ENCODE assay signal across 15 cellular contexts in genomic region chr3:150251654-150252053, GRCh38.
A peak's percentile ranks its signal among the peaks of the same experiment; 100 is the strongest.
DNase-seq lines count a peak whose midpoint lies in the region; ATAC-seq, FAIRE-seq and TF ChIP-seq lines count a peak whose summit lies in the region.
"Had no signal": no experiment of that assay in that cellular context is flagged by ENCODE, and none has a peak within 500 bp of the region (broad histone marks: within the 10 kb centered on the region; RNA-seq: fewer than 3 reads in every experiment).

No MANE protein-coding gene starts in this region.

- in situ Hi-C loops in HepG2 (cut with HindIII; ENCODE audit: extremely low pct_ligation_motif_present, low pct_unique_long_range_greater_than_20kb), result no loop called here

- H3K4me1 ChIP-seq in liver (ENCODE audit: control insufficient read depth in 4 of 4, insufficient read depth in 4 of 4, low read length in 3 of 4) (peaks cover 11 to 53% (median 33%) of the 10 kb centered on the region in 4 donors), HepG2 (ENCODE audit: insufficient read depth, low read length) (peaks cover 30% of the 10 kb centered on the region), testis (peaks cover 9% of the 10 kb centered on the region)

- H3K9ac ChIP-seq in liver (ENCODE audit: low read depth in 1 of 2, low read length in 2 of 2) (peak overlapping the region in 1 of 2 donors; percentile 97), HepG2 (ENCODE audit: insufficient read depth, low read depth, low read length) (no peak overlapping the region)

- H3K27ac ChIP-seq in liver (ENCODE audit: low read depth in 1 of 2, low read length in 2 of 2), result peak overlapping the region; percentile 93 to 96
- H3K27ac ChIP-seq in HepG2 (ENCODE audit: extremely low read length, insufficient read depth, low read length), result no peak overlapping the region
- no peak overlapping the region for H3K27ac ChIP-seq in testis
- H3K27ac ChIP-seq: A549 had no signal

- no peak for ATAC-seq in HepG2
- ATAC-seq: activated CD4-positive, alpha-beta T cell treated with anti-CD3 and anti-CD28 coated beads for 36 hours; T-cell had no signal

- no peak for FAIRE-seq in HepG2 (lab: Jason Lieb, UNC)
- FAIRE-seq: A549 had no signal

- no peaks in the 10 kb centered on the region for H3K36me3 ChIP-seq in liver (ENCODE audit: control insufficient read depth in 4 of 4, insufficient read depth in 3 of 4, low read depth in 1 of 4, low read length in 3 of 4)
- no peaks in the 10 kb centered on the region for H3K36me3 ChIP-seq in HepG2 (replicated peaks in 1 of 2; ENCODE audit: control insufficient read depth in 1 of 2, insufficient read depth in 2 of 2, low read length in 2 of 2)
- H3K36me3 ChIP-seq in testis (ENCODE audit: low read depth, missing control alignments), result no peaks in the 10 kb centered on the region

- H3K27me3 ChIP-seq in liver (ENCODE audit: control insufficient read depth in 4 of 4, insufficient read depth in 4 of 4, low read length in 3 of 4) (no peaks in the 10 kb centered on the region), HepG2 (ENCODE audit: control insufficient read depth in 1 of 2, insufficient read depth in 2 of 2, low read length in 2 of 2) (peaks cover 0 to 2% of the 10 kb centered on the region in 2 experiments; a peak in 2 of 5 replicates), testis (no peaks in the 10 kb centered on the region)

- CTCF ChIA-PET in HepG2 (lab: Yijun Ruan, JAX; ENCODE audit: low intra/inter-chr PET ratio, low total read pairs), result no interaction called here

- DNase-seq in HepG2 (ENCODE audit: low spot score), result no peak
- no peak for DNase-seq in endothelial cell (ENCODE audit: low spot score)
- DNase-seq in NK-92 (lab: John Stamatoyannopoulos, UW; ENCODE audit: unreplicated experiment), result no peak
- DNase-seq in DMS153 (lab: John Stamatoyannopoulos, UW), result no peak
- no peak for DNase-seq in activated CD4-positive, alpha-beta T cell treated with anti-CD3 and anti-CD28 coated beads for 1 hour
- DNase-seq in testis, result no peak
- DNase-seq: activated CD4-positive, alpha-beta T cell treated with anti-CD3 and anti-CD28 coated beads for 36 hours; anterior cingulate cortex; NK-92 treated with Interleukin-12 subunit alpha and Interleukin-12 subunit beta, amount 100 ng/mL, for 24 hours; T-cell had no signal

- no peaks in the 10 kb centered on the region for H3K79me2 ChIP-seq in HepG2 (ENCODE audit: insufficient read depth, low read length)

- H3K4me3 Mint-ChIP-seq in endothelial cell (ENCODE audit: unreplicated experiment) (no peak overlapping the region), nephron (no peak overlapping the region)
- H3K4me3 Mint-ChIP-seq: activated CD4-positive, alpha-beta T cell treated with anti-CD3 and anti-CD28 coated beads for 36 hours; activated T-helper 1 cell treated with anti-CD3 and anti-CD28 coated beads, Interleukin-12 subunit alpha, Interleukin-12 subunit beta, Interleukin-2, Interleukin-4 antibody, amounts not matched to agents 30 ng/mL and 10 ng/mL and 1 ng/mL, durations not matched to agents 14 hours and 24 hours and 36 hours; T-cell; type B pancreatic cell had no signal

- no peak overlapping the region for H2AFZ ChIP-seq in HepG2 (ENCODE audit: low read length)

- no peak for TF ChIP-seq POLR2A in HepG2 (IDR thresholded peaks at IDR 0.05; ENCODE audit: insufficient read depth in 1 of 2, low read depth in 2 of 2, low read length in 2 of 2)
- TF ChIP-seq POLR2A in testis (IDR thresholded peaks at IDR 0.05), result no peak

- POLR2A ChIA-PET in HepG2 (lab: Yijun Ruan, JAX), result no interaction called here

- peaks cover 1% of the 10 kb centered on the region for H3K27me3 Mint-ChIP-seq in endothelial cell (ENCODE audit: unreplicated experiment)
- no peaks in the 10 kb centered on the region for H3K27me3 Mint-ChIP-seq in nephron (ENCODE audit: low read depth)
- H3K27me3 Mint-ChIP-seq: type B pancreatic cell had no signal

- TF ChIP-seq CTCF in liver (IDR thresholded peaks at IDR 0.05; ENCODE audit: low read depth, low read length, missing input control), result no peak
- no peak for TF ChIP-seq CTCF in HepG2 (CRISPR knock-in tag; IDR thresholded peaks at IDR 0.05)
- no peak for TF ChIP-seq CTCF in endothelial cell (IDR thresholded peaks at IDR 0.05; ENCODE audit: unreplicated experiment)
- no peak for TF ChIP-seq CTCF in nephron (IDR thresholded peaks at IDR 0.05; ENCODE audit: unreplicated experiment in 3 of 3)
- no peak for TF ChIP-seq CTCF in testis (IDR thresholded peaks at IDR 0.05)

- no peaks in the 10 kb centered on the region for H4K20me1 ChIP-seq in HepG2 (ENCODE audit: insufficient read depth, low read length)

- TF ChIP-seq RAD21 in liver (IDR thresholded peaks at IDR 0.05), result no peak
- no peak for TF ChIP-seq RAD21 in HepG2 (CRISPR knock-in tag; IDR thresholded peaks at IDR 0.05)

- WGBS in liver, result 37% methylated on average over 2 of the region's 2 CpGs
- 3% methylated on average over 2 of the region's 2 CpGs for WGBS in HepG2 (ENCODE audit: low lambda C conversion rate)
- 83 to 85% methylated on average over 2 of the region's 2 CpGs for WGBS in testis, 2 donors

- intact Hi-C loops in HepG2 (cut with micrococcal nuclease; ENCODE audit: unreplicated experiment) (no loop called here), testis (cut with DNase I; ENCODE audit: low total_unique reads) (no loop called here)

- peaks cover 17% of the 10 kb centered on the region for H3K4me1 Mint-ChIP-seq in endothelial cell (ENCODE audit: unreplicated experiment)
- peaks cover 77% of the 10 kb centered on the region for H3K4me1 Mint-ChIP-seq in nephron
- H3K4me1 Mint-ChIP-seq: activated CD4-positive, alpha-beta T cell treated with anti-CD3 and anti-CD28 coated beads for 36 hours; T-cell had no signal

- H3K4me3 ChIP-seq in liver (ENCODE audit: low read depth in 1 of 3, low read length in 3 of 3) (peak overlapping the region in 2 of 3 donors; percentile 38 to 40), HepG2 (replicated peaks in 1 of 3; ENCODE audit: insufficient read depth in 1 of 3, low read depth in 2 of 3, low read length in 3 of 3) (no peak overlapping the region), testis (no peak overlapping the region)
- H3K4me3 ChIP-seq: A549 had no signal

- no peaks in the 10 kb centered on the region for H3K9me3 ChIP-seq in liver (ENCODE audit: control insufficient read depth in 4 of 4, low read length in 3 of 4)
- no peaks in the 10 kb centered on the region for H3K9me3 ChIP-seq in HepG2 (ENCODE audit: low read length)
- H3K9me3 ChIP-seq in testis, result no peaks in the 10 kb centered on the region
- H3K9me3 ChIP-seq: A549 had no signal

- H3K9me3 Mint-ChIP-seq in endothelial cell (ENCODE audit: unreplicated experiment), result no peaks in the 10 kb centered on the region
- H3K9me3 Mint-ChIP-seq in nephron, result peaks cover 2% of the 10 kb centered on the region
- H3K9me3 Mint-ChIP-seq: activated T-helper 1 cell treated with anti-CD3 and anti-CD28 coated beads, Interleukin-12 subunit alpha, Interleukin-12 subunit beta, Interleukin-2, Interleukin-4 antibody, amounts not matched to agents 30 ng/mL and 10 ng/mL and 1 ng/mL, durations not matched to agents 14 hours and 24 hours and 36 hours; T-cell; type B pancreatic cell had no signal

- BruUV-seq in HepG2 (replicated peaks; lab: Mats Ljungman, UMichigan), result no TSS peak

- H3K4me2 ChIP-seq in HepG2 (ENCODE audit: low read depth, low read length), result no peak overlapping the region
- H3K4me2 ChIP-seq: A549 had no signal

- no peaks in the 10 kb centered on the region for H3K36me3 Mint-ChIP-seq in endothelial cell (ENCODE audit: low read depth, unreplicated experiment)
- peaks cover under 1% of the 10 kb centered on the region for H3K36me3 Mint-ChIP-seq in nephron (ENCODE audit: low read depth)
- H3K36me3 Mint-ChIP-seq: T-cell, type B pancreatic cell had no signal

- TF ChIP-seq EP300 in HepG2 (IDR thresholded peaks at IDR 0.05; ENCODE audit: low read depth in 2 of 2, low read length in 2 of 2), result no peak
- no peak for TF ChIP-seq EP300 in HepG2 (CRISPR knock-in tag; IDR thresholded peaks at IDR 0.05; ENCODE audit: borderline replicate concordance)

- H3K27ac Mint-ChIP-seq in endothelial cell (ENCODE audit: unreplicated experiment), result peak overlapping the region; percentile 62
- peak overlapping the region; percentile 72 to 76 (median 76) for H3K27ac Mint-ChIP-seq in nephron
- H3K27ac Mint-ChIP-seq: activated CD4-positive, alpha-beta T cell treated with anti-CD3 and anti-CD28 coated beads for 36 hours; activated T-helper 1 cell treated with anti-CD3 and anti-CD28 coated beads, Interleukin-12 subunit alpha, Interleukin-12 subunit beta, Interleukin-2, Interleukin-4 antibody, amounts not matched to agents 30 ng/mL and 10 ng/mL and 1 ng/mL, durations not matched to agents 14 hours and 24 hours and 36 hours; T-cell; type B pancreatic cell had no signal

TF ChIP-seq in liver, 16 proteins besides CTCF, POLR2A, EP300 and RAD21 (continues in another document):
- no peak for TF ChIP-seq EGR1 (IDR thresholded peaks at IDR 0.05; ENCODE audit: low read depth in 2 of 2)
- TF ChIP-seq RXRA (IDR thresholded peaks at IDR 0.05), result no peak
- no peak for TF ChIP-seq ATF3 (IDR thresholded peaks at IDR 0.05)
- no peak for TF ChIP-seq SP1 (IDR thresholded peaks at IDR 0.05)
- TF ChIP-seq FOXA2 (IDR thresholded peaks at IDR 0.05), result no peak

TF ChIP-seq in HepG2, 621 proteins besides CTCF, POLR2A, EP300 and RAD21 (continues in another document):
- TF ChIP-seq DPF2 (CRISPR knock-in tag; IDR thresholded peaks at IDR 0.05; ENCODE audit: borderline replicate concordance, low read depth) (no peak), ZBTB33 (CRISPR knock-in tag; IDR thresholded peaks at IDR 0.05) (no peak)

Comparison
In these comparisons a context has a peak if more than half of its experiments do, and no peak if none do; other contexts are left out.
1. H3K27ac ChIP-seq: peak in liver (2 of 2); none in HepG2 (single experiment) and testis (0 of 2).
2. H3K4me3 ChIP-seq: peak in liver (2 of 3); none in HepG2 (0 of 3) and testis (0 of 2).